ENCODE assay signal across 8 cellular contexts in genomic region chr20:36862857-36863668, GRCh38. TPM values are rescaled to one million over a fixed set of nuclear protein-coding genes. Genes with fewer than 3 reads are reported as not detected.
A peak's percentile ranks its signal among the peaks of the same experiment; 100 is the strongest.
DNase-seq lines count a peak whose midpoint lies in the region; ATAC-seq and TF ChIP-seq lines count a peak whose summit lies in the region.

No MANE protein-coding gene starts in this region.

- H3K27me3 Mint-ChIP-seq in activated CD8-positive, alpha-beta T cell treated with anti-CD3 and anti-CD28 coated beads for 36 hours, result peaks cover 16% of the 10 kb centered on the region

- H3K36me3 Mint-ChIP-seq in activated CD8-positive, alpha-beta T cell treated with anti-CD3 and anti-CD28 coated beads for 36 hours (ENCODE audit: low read depth), result no peaks in the 10 kb centered on the region

- CTCF ChIA-PET in activated CD8-positive, alpha-beta T cell treated with anti-CD3 and anti-CD28 coated beads for 36 hours (lab: Charles Lee), result interaction anchor here (0.6 to 2.2 kb wide), 11 partner anchors 8 to 391 kb away, joined by 3 to 16 read pairs (median 4); no protein-coding TSS in a partner anchor

- peak; percentile 44 for ATAC-seq in HG02943 (IDR thresholded peaks at IDR 0.05; ENCODE audit: low read depth, unreplicated experiment)
- peak; percentile 59 for ATAC-seq in activated CD8-positive, alpha-beta T cell treated with anti-CD3 and anti-CD28 coated beads for 36 hours
- no peak for ATAC-seq in left lung
- no peak for ATAC-seq in aorta (ENCODE audit: low FRiP score)

- 1% methylated on average over 50 to 129 of the region's 129 CpGs for WGBS in aorta, 2 donors

- H3K4me3 Mint-ChIP-seq in activated CD8-positive, alpha-beta T cell treated with anti-CD3 and anti-CD28 coated beads for 36 hours, result no peak overlapping the region

- no peaks in the 10 kb centered on the region for H3K9me3 Mint-ChIP-seq in activated CD8-positive, alpha-beta T cell treated with anti-CD3 and anti-CD28 coated beads for 36 hours

- TF ChIP-seq CTCF in activated CD8-positive, alpha-beta T cell treated with anti-CD3 and anti-CD28 coated beads for 36 hours (IDR thresholded peaks at IDR 0.05), result no peak
- TF ChIP-seq CTCF in left lung (IDR thresholded peaks at IDR 0.05), result no peak

- H3K4me3 ChIP-seq in left lung (peak overlapping the region; percentile 53 to 58), aorta (ENCODE audit: low read length in 2 of 2) (peak overlapping the region; percentile 78 to 84)

- H3K4me1 ChIP-seq in left lung (peaks cover 12 to 60% of the 10 kb centered on the region in 2 donors), aorta (ENCODE audit: control insufficient read depth in 1 of 2, insufficient read depth in 2 of 2, low read length in 2 of 2) (no peaks in the 10 kb centered on the region)

- peaks cover 11% of the 10 kb centered on the region for H3K4me1 Mint-ChIP-seq in activated CD8-positive, alpha-beta T cell treated with anti-CD3 and anti-CD28 coated beads for 36 hours (ENCODE audit: low read depth)

- H3K27ac Mint-ChIP-seq in activated CD8-positive, alpha-beta T cell treated with anti-CD3 and anti-CD28 coated beads for 36 hours, result no peak overlapping the region

- H3K36me3 ChIP-seq in left lung, result no peaks in the 10 kb centered on the region
- no peaks in the 10 kb centered on the region for H3K36me3 ChIP-seq in aorta (ENCODE audit: control insufficient read depth in 1 of 2, insufficient read depth in 2 of 2, low read length in 1 of 2)

- DNase-seq in SKM-1 treated with dmso at 0.1 percent for 144 hours (lab: John Stamatoyannopoulos, UW; ENCODE audit: unreplicated experiment) (peak; percentile 58), SKM-1 (lab: John Stamatoyannopoulos, UW; ENCODE audit: unreplicated experiment) (no peak), left lung (peak in 1 of 2 donors; percentile 84), aorta (no peak), Ammon's horn (ENCODE audit: low spot score) (no peak)
- no peak for DNase-seq in activated CD8-positive, alpha-beta T cell treated with anti-CD3 and anti-CD28 coated beads for 36 hours
- DNase-seq in effector CD4-positive, alpha-beta T cell, result no peak

- intact Hi-C loops in activated CD8-positive, alpha-beta T cell treated with anti-CD3 and anti-CD28 coated beads for 36 hours (cut with micrococcal nuclease), result no loop called here
- intact Hi-C loops in left lung (cut with DNase I) (no loop called here), aorta (cut with DNase I) (loop anchor here (5.0 to 10.0 kb wide), 4 partner anchors 36 to 398 kb away; no protein-coding TSS in a partner anchor)

- H3K27me3 ChIP-seq in left lung, result peaks cover 0 to 34% of the 10 kb centered on the region in 2 donors
- H3K27me3 ChIP-seq in aorta (ENCODE audit: control insufficient read depth in 1 of 2, insufficient read depth in 2 of 2, low read length in 1 of 2), result no peaks in the 10 kb centered on the region

- H3K27ac ChIP-seq in left lung (peak overlapping the region; percentile 70 to 76), aorta (ENCODE audit: low read depth in 1 of 2, low read length in 2 of 2) (peak overlapping the region; percentile 29 to 55)

- H3K9me3 ChIP-seq in left lung (no peaks in the 10 kb centered on the region), aorta (ENCODE audit: control insufficient read depth, low read length) (no peaks in the 10 kb centered on the region)

- POLR2A ChIA-PET in activated CD8-positive, alpha-beta T cell treated with anti-CD3 and anti-CD28 coated beads for 36 hours (lab: Charles Lee), result interaction anchor here (1.0 to 3.6 kb wide), 4 partner anchors 8 to 27 kb away, joined by 3 to 20 read pairs (median 4); no protein-coding TSS in a partner anchor

RNA-seq across cellular contexts. Expression of gene TLDC2, which starts 12.9 kb away (rescaled TPM):
- total RNA-seq in activated CD8-positive, alpha-beta T cell treated with anti-CD3 and anti-CD28 coated beads for 36 hours, result not detected
- total RNA-seq in left lung, result under 1 TPM; 0.29 to 0.60 TPM
- total RNA-seq in aorta, result under 1 TPM in 1 of 2 donors, not detected in 1; 0.36 TPM
- 1 to 10 TPM in 1 of 2 donors, not detected in 1; 4.1 TPM for polyA plus RNA-seq in aorta

Comparison
In these comparisons a context has a peak if more than half of its experiments do, and no peak if none do; other contexts are left out.
1. ATAC-seq: peak in HG02943 (single experiment) and activated CD8-positive, alpha-beta T cell treated with anti-CD3 and anti-CD28 coated beads for 36 hours (single experiment); none in left lung (single experiment) and aorta (single experiment).
2. intact Hi-C loops: an anchor here in aorta (5.0 to 10.0 kb wide); none called in activated CD8-positive, alpha-beta T cell treated with anti-CD3 and anti-CD28 coated beads for 36 hours and left lung.